Comparison of ENCODE assay signal across 1 cellular context in genomic region chr2:20822535-20823490, GRCh38.
TF ChIP-seq lines count a peak whose summit lies in the region.

TSS of gene LDAH (minus strand) at chr2:20823101. CDS start at chr2:20801463, 21,638 bp downstream.

TF ChIP-seq in GM12878, 131 proteins besides CTCF, POLR2A, EP300 and RAD21 (continued from another document and continues in another):
- peak; percentile 78 for TF ChIP-seq RAD51 (IDR thresholded peaks at IDR 0.05)
- TF ChIP-seq SIX5 (IDR thresholded peaks at IDR 0.05; ENCODE audit: low read depth, low read length, severe bottlenecking): peak; percentile 52
- peak; percentile 60 for TF ChIP-seq USF2 (IDR thresholded peaks at IDR 0.05; ENCODE audit: borderline replicate concordance, low read depth, low read length)
- TF ChIP-seq POLR2AphosphoS5 (IDR thresholded peaks at IDR 0.05; ENCODE audit: low read length): peak; percentile 91
- TF ChIP-seq E4F1 (IDR thresholded peaks at IDR 0.05; ENCODE audit: borderline replicate concordance, partially characterized antibody): peak; percentile 82
- peak; percentile 85 for TF ChIP-seq USF1 (IDR thresholded peaks at IDR 0.05; ENCODE audit: borderline replicate concordance, extremely low read length, insufficient read depth, low read depth, low read length)
- peak; percentile 84 for TF ChIP-seq ZNF687 (IDR thresholded peaks at IDR 0.05)
- TF ChIP-seq POLR2AphosphoS2 (IDR thresholded peaks at IDR 0.05; ENCODE audit: low read depth, low read length): no peak; the same call in 1 of the 2 replicates
- TF ChIP-seq SIN3A (IDR thresholded peaks at IDR 0.05; ENCODE audit: low read depth, low read length): 0 out of 2 replicates have a peak, but pooled peaks have one; percentile 83
- TF ChIP-seq PKNOX1 (IDR thresholded peaks at IDR 0.05): peak; percentile 42; the same call in 1 of the 2 replicates
- peak; percentile 30 for TF ChIP-seq MYC (IDR thresholded peaks at IDR 0.05; ENCODE audit: insufficient read depth, insufficient read length, insufficient replicate concordance, low read length, severe bottlenecking)
- TF ChIP-seq CEBPZ (IDR thresholded peaks at IDR 0.05; ENCODE audit: low read depth, low read length): no peak
- TF ChIP-seq ETV6 (conservative IDR thresholded peaks at IDR 0.05 in 1 of 2, IDR thresholded peaks at IDR 0.05 in 1 of 2; ENCODE audit: borderline replicate concordance in 1 of 2, low read depth in 1 of 2): 0 out of 4 replicates have a peak, but pooled peaks of 1 of the 2 experiments have one; percentile 5
- TF ChIP-seq EGR1 (IDR thresholded peaks at IDR 0.05; ENCODE audit: borderline replicate concordance in 1 of 2, low read depth in 2 of 2, low read length in 2 of 2): 0 out of 3 replicates have a peak, but pooled peaks of 1 of the 2 experiments have one; percentile 13
- peak; percentile 59; the same call in 1 of the 2 replicates for TF ChIP-seq BACH1 (IDR thresholded peaks at IDR 0.05; ENCODE audit: borderline replicate concordance)
- no peak; the same call in 1 of the 2 replicates for TF ChIP-seq TBL1XR1 (IDR thresholded peaks at IDR 0.05; ENCODE audit: low read depth, low read length)
- TF ChIP-seq CHD4 (IDR thresholded peaks at IDR 0.05): no peak
- TF ChIP-seq MYB (IDR thresholded peaks at IDR 0.05; ENCODE audit: borderline replicate concordance, low read depth, low read length): no peak
- 0 out of 2 replicates have a peak, but pooled peaks have one; percentile 34 for TF ChIP-seq RUNX3 (IDR thresholded peaks at IDR 0.05; ENCODE audit: low read length)
- TF ChIP-seq CREB1 (IDR thresholded peaks at IDR 0.05; ENCODE audit: low read depth): peak; percentile 99
- TF ChIP-seq IKZF2 (IDR thresholded peaks at IDR 0.05): peak; percentile 61 to 77
- TF ChIP-seq ZBED1 (IDR thresholded peaks at IDR 0.05; ENCODE audit: borderline replicate concordance): peak; percentile 21; the same call in 1 of the 2 replicates
- TF ChIP-seq SUZ12 (IDR thresholded peaks at IDR 0.05; ENCODE audit: unreplicated experiment): no peak
- peak; percentile 90 for TF ChIP-seq GABPA (IDR thresholded peaks at IDR 0.05; ENCODE audit: low read depth)
- TF ChIP-seq ZNF274 (IDR thresholded peaks at IDR 0.05; ENCODE audit: insufficient read depth, insufficient read length): no peak
- TF ChIP-seq NBN (IDR thresholded peaks at IDR 0.05): peak; percentile 100
- peak; percentile 61 for TF ChIP-seq KLF5 (IDR thresholded peaks at IDR 0.05; ENCODE audit: partially characterized antibody)
- no peak for TF ChIP-seq CBFB (IDR thresholded peaks at IDR 0.05; ENCODE audit: low read depth)
- TF ChIP-seq MLLT1 (IDR thresholded peaks at IDR 0.05): peak; percentile 7; the same call in 1 of the 2 replicates
- 0 out of 2 replicates have a peak, but pooled peaks have one; percentile 16 for TF ChIP-seq MTA2 (IDR thresholded peaks at IDR 0.05; ENCODE audit: low read depth)
- no peak for TF ChIP-seq MTA3 (IDR thresholded peaks at IDR 0.05; ENCODE audit: borderline replicate concordance, low read length)
- TF ChIP-seq TCF3 (IDR thresholded peaks at IDR 0.05; ENCODE audit: borderline replicate concordance, insufficient read depth, low read depth, low read length): peak; percentile 94
- peak; percentile 87; the same call in 1 of the 2 replicates for TF ChIP-seq TAF1 (IDR thresholded peaks at IDR 0.05; ENCODE audit: borderline replicate concordance, low read depth, low read length)
- TF ChIP-seq PAX5 (IDR thresholded peaks at IDR 0.05; ENCODE audit: borderline replicate concordance, low read depth, low read length): 0 out of 2 replicates have a peak, but pooled peaks have one; percentile 31
- no peak for TF ChIP-seq CBX3 (IDR thresholded peaks at IDR 0.05; ENCODE audit: borderline replicate concordance, low read depth)
- peak; percentile 34; the same call in 1 of the 2 replicates for TF ChIP-seq ASH2L (IDR thresholded peaks at IDR 0.05; ENCODE audit: borderline replicate concordance, low read depth)
- peak; percentile 21 for TF ChIP-seq SMAD1 (IDR thresholded peaks at IDR 0.05; ENCODE audit: low read depth, partially characterized antibody)
- TF ChIP-seq CUX1 (IDR thresholded peaks at IDR 0.05; ENCODE audit: insufficient replicate concordance, low read depth, low read length): no peak
- TF ChIP-seq CHD2 (IDR thresholded peaks at IDR 0.05; ENCODE audit: borderline replicate concordance, low read depth, low read length): peak; percentile 64
- peak; percentile 79 for TF ChIP-seq HCFC1 (IDR thresholded peaks at IDR 0.05; ENCODE audit: low read length)
